ENCODE assay signal across 20 cellular contexts in genomic region chr10:113360870-113361269, GRCh38.
DNase-seq lines count a peak whose midpoint lies in the region; ATAC-seq and TF ChIP-seq lines count a peak whose summit lies in the region.
"Had no signal": no experiment of that assay in that cellular context is flagged by ENCODE, and none has a peak within 500 bp of the region (broad histone marks: within the 10 kb centered on the region; RNA-seq: fewer than 3 reads in every experiment).

No MANE protein-coding gene starts in this region.

- peak overlapping the region; percentile 93 for H3K27ac Mint-ChIP-seq in osteocyte (ENCODE audit: unreplicated experiment)

- H3K4me3 ChIP-seq in WERI-Rb-1 (ENCODE audit: low read depth, low read length) = no peak overlapping the region
- no peak overlapping the region for H3K4me3 ChIP-seq in gastroesophageal sphincter
- H3K4me3 ChIP-seq: HAP-1, SJCRH30 had no signal

- 89 to 94% methylated on average over 4 of the region's 4 CpGs for WGBS in gastroesophageal sphincter (ENCODE audit: low coverage in 1 of 2), 2 donors

- TF ChIP-seq CTCF in WERI-Rb-1 (IDR thresholded peaks at IDR 0.05; ENCODE audit: low read depth, low read length) (peak; percentile 10; the same call in 1 of the 2 replicates), osteocyte (IDR thresholded peaks at IDR 0.05) (no peak), gastroesophageal sphincter (IDR thresholded peaks at IDR 0.05) (no peak)

- no peaks in the 10 kb centered on the region for H3K9me3 Mint-ChIP-seq in osteocyte (ENCODE audit: unreplicated experiment)

- H3K27ac ChIP-seq in WERI-Rb-1 = no peak overlapping the region
- no peak overlapping the region for H3K27ac ChIP-seq in gastroesophageal sphincter
- H3K27ac ChIP-seq: 22Rv1, SJCRH30 had no signal

- H3K4me1 Mint-ChIP-seq in osteocyte (ENCODE audit: unreplicated experiment) = peaks cover 49% of the 10 kb centered on the region

- ATAC-seq in gastroesophageal sphincter (no peak), left cardiac atrium (no peak)

- intact Hi-C loops in left cardiac atrium (cut with DNase I) = no loop called here

- H3K36me3 ChIP-seq in WERI-Rb-1 (no peaks in the 10 kb centered on the region), gastroesophageal sphincter (no peaks in the 10 kb centered on the region)
- H3K36me3 ChIP-seq: HAP-1, SJCRH30 had no signal

- no peaks in the 10 kb centered on the region for H3K27me3 Mint-ChIP-seq in osteocyte (ENCODE audit: unreplicated experiment)

- DNase-seq in NCI-H82 (lab: John Stamatoyannopoulos, UW) (peak; percentile 23), NCI-H82 treated with DMSO at 0.1 percent for 48 hours (lab: John Stamatoyannopoulos, UW; ENCODE audit: unreplicated experiment) (no peak), HT1080 (ENCODE audit: low read depth) (peak; percentile 39), WERI-Rb-1 (peak; percentile 35), osteocyte (ENCODE audit: extremely low spot score, unreplicated experiment) (no peak), left cardiac atrium (no peak), AML-193 (lab: John Stamatoyannopoulos, UW) (no peak)
- DNase-seq: ACHN; DMS79 treated with DMSO at 0.1 percent for 48 hours; Karpas-422; NCI-H1417; NCI-H187; NCI-H446 treated with DMSO at 0.1 percent for 48 hours; NK-92 treated with Interleukin-12 subunit alpha and Interleukin-12 subunit beta, amount 100 ng/mL, for 24 hours; SJCRH30; SW 1271 had no signal

- no peak for TF ChIP-seq POLR2A in gastroesophageal sphincter (IDR thresholded peaks at IDR 0.05)

- no peaks in the 10 kb centered on the region for H3K9me3 ChIP-seq in WERI-Rb-1 (ENCODE audit: severe bottlenecking)
- H3K9me3 ChIP-seq in gastroesophageal sphincter = peaks cover 0 to 6% (median 0%) of the 10 kb centered on the region in 3 donors
- H3K9me3 ChIP-seq: HAP-1, SJCRH30 had no signal

- no peak for TF ChIP-seq EP300 in gastroesophageal sphincter (IDR thresholded peaks at IDR 0.05)

- H3K36me3 Mint-ChIP-seq in osteocyte (ENCODE audit: unreplicated experiment) = no peaks in the 10 kb centered on the region
- H3K36me3 Mint-ChIP-seq: CD14-positive monocyte had no signal

- H3K27me3 ChIP-seq in WERI-Rb-1 (ENCODE audit: insufficient read depth, low read depth, severe bottlenecking) (no peaks in the 10 kb centered on the region), gastroesophageal sphincter (no peaks in the 10 kb centered on the region)

- no peaks in the 10 kb centered on the region for H3K4me1 ChIP-seq in gastroesophageal sphincter
- H3K4me1 ChIP-seq: HAP-1, SJCRH30 had no signal

- H3K4me3 Mint-ChIP-seq in osteocyte (ENCODE audit: unreplicated experiment) = no peak overlapping the region
- H3K4me3 Mint-ChIP-seq: CD14-positive monocyte had no signal

Comparison
In these comparisons a context has a peak if more than half of its experiments do, and no peak if none do; other contexts are left out.
1. DNase-seq: peak in NCI-H82 (single experiment), HT1080 (single experiment) and WERI-Rb-1 (single experiment); none in NCI-H82 treated with DMSO at 0.1 percent for 48 hours (single experiment), osteocyte (single experiment), left cardiac atrium (single experiment) and AML-193 (0 of 2).